8 cellular contexts compared by ENCODE assay signal in the genomic region with DNA sequence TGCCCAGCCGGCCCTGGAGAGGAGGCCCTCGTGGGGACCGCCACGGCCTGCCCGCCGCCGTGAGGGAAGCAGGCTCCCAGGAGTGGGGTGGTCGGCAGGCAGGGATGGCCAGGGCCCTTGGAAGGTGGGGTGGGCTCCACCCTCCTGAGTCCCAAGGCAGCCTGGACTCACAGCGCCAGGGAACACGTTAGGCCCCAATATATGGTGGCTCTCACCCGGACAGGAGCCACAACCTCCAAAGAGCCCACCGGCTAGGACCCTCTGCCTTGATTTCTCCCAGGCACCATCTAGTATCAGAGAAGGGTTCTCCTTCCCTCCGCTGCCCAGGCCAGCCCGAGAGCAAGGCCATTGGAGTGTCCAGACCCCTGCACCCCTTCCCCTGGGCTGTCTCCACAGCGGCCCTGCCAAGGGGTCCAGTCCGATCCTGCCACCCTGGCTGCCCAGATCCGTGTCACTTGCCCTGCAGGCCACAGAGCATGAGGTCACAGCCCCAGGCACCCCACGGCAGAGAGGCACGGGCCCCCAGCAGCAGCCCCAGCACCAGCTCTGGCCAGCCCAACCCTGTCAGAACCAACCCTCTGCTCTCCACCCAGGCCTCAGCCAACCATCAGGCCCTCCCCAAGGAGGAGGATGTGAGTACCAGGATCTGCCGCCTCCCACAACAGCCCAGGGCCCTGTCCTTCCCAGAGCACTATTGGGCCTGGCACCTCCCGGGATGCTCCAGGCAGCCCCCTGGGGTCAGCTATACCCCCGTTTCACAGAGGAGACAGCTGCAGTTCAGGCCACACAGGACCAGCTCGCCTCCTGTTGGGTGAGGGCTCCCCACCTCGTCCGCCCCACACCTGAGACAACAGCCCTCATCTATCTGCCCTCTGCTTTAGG. TPM values are rescaled to one million over a fixed set of nuclear protein-coding genes. Genes with fewer than 3 reads are reported as not detected.
DNase-seq lines count a peak whose midpoint lies in the region; ATAC-seq, FAIRE-seq and TF ChIP-seq lines count a peak whose summit lies in the region.

No MANE protein-coding gene starts in this region.

- H3K4me3 ChIP-seq in foreskin fibroblast (ENCODE audit: low read depth in 1 of 2, low read length in 2 of 2) (peak overlapping the region; percentile 30 to 44), skeletal muscle cell (ENCODE audit: low read depth, low read length) (peak overlapping the region; percentile 40)

- DNase-seq in SK-N-DZ (ENCODE audit: low spot score): peak; percentile 21
- DNase-seq in foreskin fibroblast: peak in 1 of 2 donors; percentile 26
- no peak for DNase-seq in skeletal muscle cell (ENCODE audit: low read depth)
- DNase-seq in glomerular visceral epithelial cell (ENCODE audit: extremely low spot score): no peak
- no peak for DNase-seq in UCSD-AML1 (lab: John Stamatoyannopoulos, UW; ENCODE audit: unreplicated experiment)
- DNase-seq in GM12891 (ENCODE audit: insufficient read length, low spot score): no peak

- peak; percentile 1 for ATAC-seq in GM19397 (IDR thresholded peaks at IDR 0.05; ENCODE audit: unreplicated experiment)
- ATAC-seq in HG03095 (IDR thresholded peaks at IDR 0.05; ENCODE audit: unreplicated experiment): no peak

- FAIRE-seq in GM12891 (lab: Jason Lieb, UNC): no peak

- no peak for TF ChIP-seq POLR2A in GM12891 (IDR thresholded peaks at IDR 0.05; ENCODE audit: low read depth, low read length)

- no peak for TF ChIP-seq CTCF in foreskin fibroblast (IDR thresholded peaks at IDR 0.05; ENCODE audit: low read depth, low read length)

TF ChIP-seq in GM12891, 5 proteins besides CTCF, POLR2A, EP300 and RAD21:
- TF ChIP-seq SPI1 (IDR thresholded peaks at IDR 0.05; ENCODE audit: low read depth, low read length) (no peak), POU2F2 (IDR thresholded peaks at IDR 0.05; ENCODE audit: low read depth, low read length) (no peak), PAX5 (IDR thresholded peaks at IDR 0.05; ENCODE audit: insufficient read depth, low read length, severe bottlenecking) (no peak), TAF1 (IDR thresholded peaks at IDR 0.05; ENCODE audit: low read depth, low read length) (no peak), POLR2AphosphoS5 (IDR thresholded peaks at IDR 0.05; ENCODE audit: low read depth, low read length) (no peak)

RNA-seq across cellular contexts. Expression of a gene that starts 1.1 kb away (rescaled TPM):
- 31.1 and 33.4 TPM in 2 replicates for polyA plus RNA-seq in SK-N-DZ (2014; cell fraction: cytosol; rRNA removed)
- 33.0 and 36.2 TPM in 2 replicates for polyA plus RNA-seq in SK-N-DZ (2014; cell fraction: nucleus; rRNA removed)
- 13.5 TPM for polyA plus RNA-seq in GM12891 (2012; ENCODE audit: low read depth, missing spikeins)

RNA-seq across cellular contexts. Expression of a gene that starts 16.7 kb away (rescaled TPM):
- 163 TPM in 2 replicates for polyA plus RNA-seq in SK-N-DZ (2014; cell fraction: cytosol; rRNA removed)
- 79.4 and 130 TPM in 2 replicates for polyA plus RNA-seq in SK-N-DZ (2014; cell fraction: nucleus; rRNA removed)
- 62.7 TPM for polyA plus RNA-seq in GM12891 (2012; ENCODE audit: low read depth, missing spikeins)

RNA-seq across cellular contexts. Expression of a gene that starts 28.1 kb away (rescaled TPM):
- polyA plus RNA-seq in SK-N-DZ (2014; cell fraction: cytosol; rRNA removed): 26.6 and 39.0 TPM in 2 replicates
- polyA plus RNA-seq in SK-N-DZ (2014; cell fraction: nucleus; rRNA removed): 60.8 and 74.9 TPM in 2 replicates
- 19.7 TPM for polyA plus RNA-seq in GM12891 (2012; ENCODE audit: low read depth, missing spikeins)

RNA-seq across cellular contexts. Expression of a gene that starts 43.4 kb away (rescaled TPM):
- 357 and 443 TPM in 2 replicates for polyA plus RNA-seq in SK-N-DZ (2014; cell fraction: cytosol; rRNA removed)
- 288 and 307 TPM in 2 replicates for polyA plus RNA-seq in SK-N-DZ (2014; cell fraction: nucleus; rRNA removed)
- polyA plus RNA-seq in GM12891 (2012; ENCODE audit: low read depth, missing spikeins): 97.2 TPM

RNA-seq across cellular contexts. Expression of a gene that starts 48.0 kb away (rescaled TPM):
- polyA plus RNA-seq in SK-N-DZ (2014; cell fraction: cytosol; rRNA removed): 15.9 and 21.1 TPM in 2 replicates
- 108 and 109 TPM in 2 replicates for polyA plus RNA-seq in SK-N-DZ (2014; cell fraction: nucleus; rRNA removed)
- polyA plus RNA-seq in GM12891 (2012; ENCODE audit: low read depth, missing spikeins): 8.3 TPM
